ENCODE assay signal across 26 cellular contexts in the genomic region with DNA sequence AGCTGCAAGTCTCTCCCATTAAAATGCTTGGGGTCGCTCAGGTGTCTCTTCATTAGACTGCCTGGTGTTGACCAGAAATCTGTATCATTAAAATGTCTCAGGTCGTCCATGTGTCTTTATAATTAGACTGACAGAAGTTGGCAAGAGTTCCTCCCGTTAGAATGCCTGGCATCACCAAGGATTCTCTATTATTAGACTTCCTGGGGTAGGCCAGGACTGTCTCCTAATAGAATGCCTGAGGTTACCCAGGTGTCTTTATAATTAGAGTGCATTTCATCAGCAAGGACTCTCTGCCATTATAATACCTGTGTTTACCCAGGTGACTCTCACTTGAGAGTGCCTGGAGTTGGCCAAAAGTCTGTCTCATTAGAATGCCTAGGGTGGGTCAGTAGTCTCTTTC.
"Had no signal": no experiment of that assay in that cellular context is flagged by ENCODE, and none has a peak within 500 bp of the region (broad histone marks: within the 10 kb centered on the region; RNA-seq: fewer than 3 reads in every experiment).

No MANE protein-coding gene starts in this region.

- H3K4me3 ChIP-seq: ascending aorta, breast epithelium, cardiac muscle cell, coronary artery, dorsolateral prefrontal cortex, esophagus muscularis mucosa had no signal

- H3K4me1 ChIP-seq: ascending aorta, breast epithelium, foreskin keratinocyte had no signal

- H3K9me3 ChIP-seq: ascending aorta, gastrocnemius medialis had no signal

- H3K27me3 ChIP-seq: ascending aorta, breast epithelium, cardiac muscle cell, esophagus muscularis mucosa, foreskin keratinocyte, gastrocnemius medialis had no signal

- H3K36me3 ChIP-seq: ascending aorta, breast epithelium, cardiac muscle cell, esophagus muscularis mucosa, gastrocnemius medialis, WERI-Rb-1 had no signal

- ATAC-seq: activated CD4-positive, CD25-positive, alpha-beta regulatory T cell treated with anti-CD3 and anti-CD28 coated beads, Interleukin-2, amount 50 U/mL, for 24 hours; activated CD8-positive, alpha-beta T cell treated with anti-CD3 and anti-CD28 coated beads for 36 hours; activated T-cell treated with anti-CD3 and anti-CD28 coated beads, Interleukin-2, amount 50 U/mL, for 4 hours; activated T-helper 17 cell treated with anti-CD3 and anti-CD28 coated beads, Interleukin-2, amount 50 U/mL, for 72 hours; foreskin keratinocyte; gastrocnemius medialis; T-helper 17 cell had no signal

- H3K27ac ChIP-seq: ascending aorta, breast epithelium, cardiac muscle cell, coronary artery, dorsolateral prefrontal cortex, esophagus muscularis mucosa, foreskin keratinocyte, WERI-Rb-1 had no signal

- DNase-seq: activated B cell treated with CpG ODN at 0.5 μM for 24 hours; activated CD4-positive, alpha-beta T cell treated with anti-CD3 and anti-CD28 coated beads for 48 hours; activated CD4-positive, alpha-beta T cell treated with anti-CD3 and anti-CD28 coated beads, Interleukin-2, amount 50 U/mL, for 1 hour; activated CD4-positive, alpha-beta T cell treated with anti-CD3 and anti-CD28 coated beads, Interleukin-2, amount 50 U/mL, for 48 hours; activated CD8-positive, alpha-beta T cell treated with anti-CD3 and anti-CD28 coated beads for 36 hours; activated effector memory CD4-positive, alpha-beta T cell treated with Interleukin-2 at 50 U/mL for 16 hours; activated naive CD4-positive, alpha-beta T cell treated with anti-CD3 and anti-CD28 coated beads for 36 hours; activated naive CD8-positive, alpha-beta T cell treated with anti-CD3 and anti-CD28 coated beads for 36 hours; activated T-cell treated with anti-CD3 and anti-CD28 coated beads, Interleukin-2, amount 50 U/mL, for 4 hours; dorsolateral prefrontal cortex; effector memory CD4-positive, alpha-beta T cell; erythroblast; foreskin keratinocyte; gastrocnemius medialis; SW 1271; T-helper 1 cell; T-helper 17 cell; T1000; WERI-Rb-1 had no signal
